In the genomic region with DNA sequence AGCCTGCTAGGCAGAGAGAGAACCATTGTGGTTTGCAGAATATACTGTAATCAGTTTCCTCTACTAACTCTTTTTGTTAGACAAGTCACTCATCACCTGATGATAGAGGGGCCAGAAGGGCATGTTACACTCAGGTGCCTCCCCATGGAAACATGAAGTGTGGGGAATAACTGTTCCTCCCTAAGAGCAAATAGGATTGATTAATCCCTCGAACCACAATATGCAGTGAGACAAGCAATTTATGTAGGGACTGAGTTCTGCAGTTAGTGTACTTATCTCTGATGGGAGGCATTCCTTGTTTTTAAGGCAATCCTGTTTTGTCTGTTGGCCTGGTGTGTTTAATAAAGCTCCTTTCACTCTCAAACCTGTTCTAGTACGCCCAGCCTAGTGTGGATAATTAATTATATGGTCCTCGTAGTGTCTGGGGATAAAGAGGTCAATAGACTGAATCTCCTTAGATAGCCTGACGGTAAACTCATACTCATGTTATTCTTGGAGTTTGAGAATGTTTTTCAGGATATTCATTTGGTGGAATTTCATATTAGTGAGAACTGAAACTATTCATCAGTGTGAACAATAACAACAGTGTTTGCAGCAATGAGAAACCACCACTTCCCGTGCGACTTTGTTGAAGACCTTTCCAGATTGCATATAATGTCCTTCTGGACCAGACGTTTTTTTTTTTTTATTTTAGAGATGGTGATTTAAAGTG, we compare ENCODE assay signal across 1 cellular context.
TF ChIP-seq lines count a peak whose summit lies in the region.

No MANE protein-coding gene starts in this region.

TF ChIP-seq in GM12878, 131 proteins besides CTCF, POLR2A, EP300 and RAD21 (continued from another document):
- no peak for TF ChIP-seq BCL3 (IDR thresholded peaks at IDR 0.05; ENCODE audit: borderline replicate concordance, insufficient read depth, low read depth, low read length, poor library complexity, severe bottlenecking)
